39 cellular contexts compared by ENCODE assay signal in genomic region chr18:57297306-57297705, GRCh38. TPM values are rescaled to one million over a fixed set of nuclear protein-coding genes. Genes with fewer than 3 reads are reported as not detected.
"Had no signal": no experiment of that assay in that cellular context is flagged by ENCODE, and none has a peak within 500 bp of the region (broad histone marks: within the 10 kb centered on the region; RNA-seq: fewer than 3 reads in every experiment).

No MANE protein-coding gene starts in this region.

- H3K27me3 Mint-ChIP-seq: activated naive CD4-positive, alpha-beta T cell treated with anti-CD3 and anti-CD28 coated beads, Interleukin-2, amount 10 ng/mL, durations not matched to agents 7 days and 5 days; brain had no signal

- H3K36me3 ChIP-seq: adrenal gland, ascending aorta, brain microvascular endothelial cell, breast epithelium, cardiac muscle cell had no signal

- H3K27ac ChIP-seq: adrenal gland, ascending aorta, body of pancreas, brain microvascular endothelial cell, breast epithelium, cardiac muscle cell had no signal

- H3K4me3 ChIP-seq: adrenal gland, ascending aorta, body of pancreas, breast epithelium, cardiac muscle cell had no signal

- H3K4me1 ChIP-seq: adrenal gland, ascending aorta, body of pancreas, breast epithelium had no signal

- H3K9me3 ChIP-seq: adrenal gland, ascending aorta, body of pancreas, breast epithelium had no signal

- H3K9me3 Mint-ChIP-seq: activated naive CD4-positive, alpha-beta T cell treated with anti-CD3 and anti-CD28 coated beads for 36 hours; activated naive CD4-positive, alpha-beta T cell treated with anti-CD3 and anti-CD28 coated beads, Interleukin-2, amount 10 ng/mL, durations not matched to agents 7 days and 5 days; activated naive CD4-positive, alpha-beta T cell treated with anti-CD3 and anti-CD28 coated beads, Interleukin-2, amount 50 U/mL, for 24 hours; activated naive CD4-positive, alpha-beta T cell treated with anti-CD3 and anti-CD28 coated beads, Interleukin-2, amount 50 U/mL, for 72 hours; activated naive CD8-positive, alpha-beta T cell treated with anti-CD3 and anti-CD28 coated beads for 36 hours; activated naive CD8-positive, alpha-beta T cell treated with anti-CD3 and anti-CD28 coated beads, Interleukin-2, amount 10 ng/mL, durations not matched to agents 7 days and 5 days; activated naive CD8-positive, alpha-beta T cell treated with anti-CD3 and anti-CD28 coated beads, Interleukin-2, amount 50 U/mL, for 24 hours; activated T-cell treated with anti-CD3 and anti-CD28 coated beads, Interleukin-2, amount 50 U/mL, for 24 hours; activated T-cell treated with anti-CD3 and anti-CD28 coated beads, Interleukin-2, amount 50 U/mL, for 4 hours; activated T-cell treated with anti-CD3 and anti-CD28 coated beads, Interleukin-2, amount 50 U/mL, for 72 hours; activated T-helper 1 cell treated with anti-CD3 and anti-CD28 coated beads, Interleukin-12 subunit alpha, Interleukin-12 subunit beta, Interleukin-2, Interleukin-4 antibody, amounts not matched to agents 30 ng/mL and 10 ng/mL and 1 ng/mL, durations not matched to agents 14 hours and 24 hours and 36 hours; activated T-helper 2 cell treated with anti-CD3 and anti-CD28 coated beads, Interferon-gamma antibody, Interleukin-2, Interleukin-4, amounts not matched to agents 10 μg/mL and 5 μg/mL and 100 μg/mL, durations not matched to agents 14 hours and 24 hours and 36 hours; central memory CD8-positive, alpha-beta T cell had no signal

- H3K4me3 Mint-ChIP-seq: activated naive CD4-positive, alpha-beta T cell treated with anti-CD3 and anti-CD28 coated beads for 36 hours; activated naive CD4-positive, alpha-beta T cell treated with anti-CD3 and anti-CD28 coated beads, Interleukin-2, amount 10 ng/mL, durations not matched to agents 7 days and 5 days; activated naive CD4-positive, alpha-beta T cell treated with anti-CD3 and anti-CD28 coated beads, Interleukin-2, amount 50 U/mL, for 24 hours; activated naive CD8-positive, alpha-beta T cell; activated naive CD8-positive, alpha-beta T cell treated with anti-CD3 and anti-CD28 coated beads for 36 hours; activated naive CD8-positive, alpha-beta T cell treated with anti-CD3 and anti-CD28 coated beads, Interleukin-2, amount 10 ng/mL, durations not matched to agents 7 days and 5 days; activated naive CD8-positive, alpha-beta T cell treated with anti-CD3 and anti-CD28 coated beads, Interleukin-2, amount 50 U/mL, for 24 hours; activated T-cell treated with anti-CD3 and anti-CD28 coated beads, Interleukin-2, amount 50 U/mL, for 24 hours; activated T-cell treated with anti-CD3 and anti-CD28 coated beads, Interleukin-2, amount 50 U/mL, for 4 hours; activated T-cell treated with anti-CD3 and anti-CD28 coated beads, Interleukin-2, amount 50 U/mL, for 72 hours; activated T-helper 1 cell treated with anti-CD3 and anti-CD28 coated beads, Interleukin-12 subunit alpha, Interleukin-12 subunit beta, Interleukin-2, Interleukin-4 antibody, amounts not matched to agents 30 ng/mL and 10 ng/mL and 1 ng/mL, durations not matched to agents 14 hours and 24 hours and 36 hours; activated T-helper 17 cell treated with anti-CD3 and anti-CD28 coated beads, Interleukin-2, amount 50 U/mL, for 72 hours; brain; central memory CD8-positive, alpha-beta T cell had no signal

- H3K36me3 Mint-ChIP-seq: activated naive CD4-positive, alpha-beta T cell treated with anti-CD3 and anti-CD28 coated beads, Interleukin-2, amount 10 ng/mL, durations not matched to agents 7 days and 5 days; activated naive CD4-positive, alpha-beta T cell treated with anti-CD3 and anti-CD28 coated beads, Interleukin-2, amount 50 U/mL, for 24 hours; activated naive CD4-positive, alpha-beta T cell treated with anti-CD3 and anti-CD28 coated beads, Interleukin-2, amount 50 U/mL, for 72 hours; activated naive CD8-positive, alpha-beta T cell; activated naive CD8-positive, alpha-beta T cell treated with anti-CD3 and anti-CD28 coated beads for 36 hours; activated naive CD8-positive, alpha-beta T cell treated with anti-CD3 and anti-CD28 coated beads, Interleukin-2, amount 10 ng/mL, durations not matched to agents 7 days and 5 days; brain had no signal

- H3K4me1 Mint-ChIP-seq: activated naive CD4-positive, alpha-beta T cell treated with anti-CD3 and anti-CD28 coated beads, Interleukin-2, amount 10 ng/mL, durations not matched to agents 7 days and 5 days; activated naive CD4-positive, alpha-beta T cell treated with anti-CD3 and anti-CD28 coated beads, Interleukin-2, amount 50 U/mL, for 24 hours; activated naive CD8-positive, alpha-beta T cell treated with anti-CD3 and anti-CD28 coated beads for 36 hours; activated naive CD8-positive, alpha-beta T cell treated with anti-CD3 and anti-CD28 coated beads, Interleukin-2, amount 10 ng/mL, durations not matched to agents 7 days and 5 days; activated naive CD8-positive, alpha-beta T cell treated with anti-CD3 and anti-CD28 coated beads, Interleukin-2, amount 50 U/mL, for 24 hours; activated T-helper 17 cell treated with anti-CD3 and anti-CD28 coated beads, Interleukin-2, amount 50 U/mL, for 72 hours; central memory CD8-positive, alpha-beta T cell had no signal

- ATAC-seq: activated naive CD4-positive, alpha-beta T cell treated with anti-CD3 and anti-CD28 coated beads, Interleukin-2, amount 50 U/mL, for 72 hours; activated naive CD8-positive, alpha-beta T cell treated with anti-CD3 and anti-CD28 coated beads, Interleukin-2, amount 50 U/mL, for 24 hours; activated T-cell treated with anti-CD3 and anti-CD28 coated beads, Interleukin-2, amount 50 U/mL, for 4 hours; activated T-cell treated with anti-CD3 and anti-CD28 coated beads, Interleukin-2, amount 50 U/mL, for 72 hours; activated T-helper 17 cell treated with anti-CD3 and anti-CD28 coated beads, Interleukin-2, amount 50 U/mL, for 72 hours; body of pancreas had no signal

- H3K27me3 ChIP-seq: adrenal gland, ascending aorta, body of pancreas, brain microvascular endothelial cell, breast epithelium, cardiac muscle cell had no signal

- DNase-seq: activated effector memory CD4-positive, alpha-beta T cell treated with anti-CD3 and anti-CD28 coated beads, Interleukin-2, amount 50 U/mL, for 16 hours; activated effector memory CD4-positive, alpha-beta T cell treated with Interleukin-2 at 50 U/mL for 16 hours; activated gamma-delta T cell; activated gamma-delta T cell treated with Interleukin-2 at 50 U/mL for 16 hours; activated naive CD4-positive, alpha-beta T cell; activated naive CD4-positive, alpha-beta T cell treated with anti-CD3 and anti-CD28 coated beads for 36 hours; activated naive CD4-positive, alpha-beta T cell treated with anti-CD3 and anti-CD28 coated beads, Interleukin-2, amount 10 ng/mL, durations not matched to agents 7 days and 5 days; activated naive CD4-positive, alpha-beta T cell treated with anti-CD3 and anti-CD28 coated beads, Interleukin-2, amount 50 U/mL, for 16 hours; activated naive CD4-positive, alpha-beta T cell treated with Interleukin-2 at 50 U/mL for 16 hours; activated naive CD8-positive, alpha-beta T cell treated with anti-CD3 and anti-CD28 coated beads for 36 hours; activated naive CD8-positive, alpha-beta T cell treated with anti-CD3 and anti-CD28 coated beads, Interleukin-2, amount 10 ng/mL, durations not matched to agents 7 days and 5 days; activated naive CD8-positive, alpha-beta T cell treated with anti-CD3 and anti-CD28 coated beads, Interleukin-2, amount 50 U/mL, for 24 hours; activated T-cell treated with anti-CD3 and anti-CD28 coated beads for 4 hours; activated T-cell treated with anti-CD3 and anti-CD28 coated beads, Interleukin-2, amount 50 U/mL, for 1 hour; activated T-cell treated with anti-CD3 and anti-CD28 coated beads, Interleukin-2, amount 50 U/mL, for 24 hours; activated T-cell treated with anti-CD3 and anti-CD28 coated beads, Interleukin-2, amount 50 U/mL, for 4 hours; activated T-cell treated with anti-CD3 and anti-CD28 coated beads, Interleukin-2, amount 50 U/mL, for 48 hours; activated T-cell treated with anti-CD3 and anti-CD28 coated beads, Interleukin-2, amount 50 U/mL, for 72 hours; adrenal gland; amniotic stem cell; amygdala; anterior cingulate cortex; aorta; body of pancreas; brain microvascular endothelial cell; central memory CD4-positive, alpha-beta T cell; cerebellar nuclear complex had no signal

- H3K27ac Mint-ChIP-seq: activated naive CD4-positive, alpha-beta T cell treated with anti-CD3 and anti-CD28 coated beads for 36 hours; activated naive CD4-positive, alpha-beta T cell treated with anti-CD3 and anti-CD28 coated beads, Interleukin-2, amount 10 ng/mL, durations not matched to agents 7 days and 5 days; activated naive CD4-positive, alpha-beta T cell treated with anti-CD3 and anti-CD28 coated beads, Interleukin-2, amount 50 U/mL, for 24 hours; activated naive CD4-positive, alpha-beta T cell treated with anti-CD3 and anti-CD28 coated beads, Interleukin-2, amount 50 U/mL, for 72 hours; activated naive CD8-positive, alpha-beta T cell; activated naive CD8-positive, alpha-beta T cell treated with anti-CD3 and anti-CD28 coated beads for 36 hours; activated naive CD8-positive, alpha-beta T cell treated with anti-CD3 and anti-CD28 coated beads, Interleukin-2, amount 10 ng/mL, durations not matched to agents 7 days and 5 days; activated naive CD8-positive, alpha-beta T cell treated with anti-CD3 and anti-CD28 coated beads, Interleukin-2, amount 50 U/mL, for 24 hours; activated T-cell treated with anti-CD3 and anti-CD28 coated beads, Interleukin-2, amount 50 U/mL, for 24 hours; activated T-cell treated with anti-CD3 and anti-CD28 coated beads, Interleukin-2, amount 50 U/mL, for 72 hours; activated T-helper 1 cell treated with anti-CD3 and anti-CD28 coated beads, Interleukin-12 subunit alpha, Interleukin-12 subunit beta, Interleukin-2, Interleukin-4 antibody, amounts not matched to agents 30 ng/mL and 10 ng/mL and 1 ng/mL, durations not matched to agents 14 hours and 24 hours and 36 hours; activated T-helper 17 cell treated with anti-CD3 and anti-CD28 coated beads, Interleukin-2, amount 50 U/mL, for 72 hours; activated T-helper 2 cell treated with anti-CD3 and anti-CD28 coated beads, Interferon-gamma antibody, Interleukin-2, Interleukin-4, amounts not matched to agents 10 μg/mL and 5 μg/mL and 100 μg/mL, durations not matched to agents 14 hours and 24 hours and 36 hours; brain had no signal

RNA-seq across cellular contexts. Expression of gene ST8SIA3, which starts 55.1 kb away (rescaled TPM):
- total RNA-seq: activated naive CD4-positive, alpha-beta T cell treated with anti-CD3 and anti-CD28 coated beads for 36 hours; activated naive CD4-positive, alpha-beta T cell treated with anti-CD3 and anti-CD28 coated beads, Interleukin-2, amount 50 U/mL, for 72 hours; activated naive CD8-positive, alpha-beta T cell treated with anti-CD3 and anti-CD28 coated beads for 36 hours; activated naive CD8-positive, alpha-beta T cell treated with anti-CD3 and anti-CD28 coated beads, Interleukin-2, amount 10 ng/mL, durations not matched to agents 7 days and 5 days; activated T-cell treated with anti-CD3 and anti-CD28 coated beads, Interleukin-2, amount 50 U/mL, for 4 hours; activated T-cell treated with anti-CD3 and anti-CD28 coated beads, Interleukin-2, amount 50 U/mL, for 72 hours; activated T-helper 1 cell treated with anti-CD3 and anti-CD28 coated beads, Interleukin-12 subunit alpha, Interleukin-12 subunit beta, Interleukin-2, Interleukin-4 antibody, amounts not matched to agents 30 ng/mL and 10 ng/mL and 1 ng/mL, durations not matched to agents 14 hours and 24 hours and 36 hours; activated T-helper 17 cell treated with anti-CD3 and anti-CD28 coated beads, Interleukin-2, amount 50 U/mL, for 72 hours; activated T-helper 2 cell treated with anti-CD3 and anti-CD28 coated beads, Interferon-gamma antibody, Interleukin-2, Interleukin-4, amounts not matched to agents 10 μg/mL and 5 μg/mL and 100 μg/mL, durations not matched to agents 14 hours and 24 hours and 36 hours; aorta; ascending aorta; breast epithelium; bronchial epithelial cell; cardiac muscle cell had no signal
- polyA plus RNA-seq: cardiac muscle cell had no signal
